Comparison of ENCODE assay signal across 11 cellular contexts in genomic region chr19:15550847-15551182, GRCh38. TPM values are rescaled to one million over a fixed set of nuclear protein-coding genes. Genes with fewer than 3 reads are reported as not detected.
DNase-seq lines count a peak whose midpoint lies in the region; ATAC-seq, FAIRE-seq and TF ChIP-seq lines count a peak whose summit lies in the region.
"Had no signal": no experiment of that assay in that cellular context is flagged by ENCODE, and none has a peak within 500 bp of the region (broad histone marks: within the 10 kb centered on the region; RNA-seq: fewer than 3 reads in every experiment).

No MANE protein-coding gene starts in this region.

- peak overlapping the region; percentile 45 to 66 for H3K4me3 ChIP-seq in Panc1 (ENCODE audit: low read depth in 2 of 2, low read length in 2 of 2)

- no peak overlapping the region for H3K27ac ChIP-seq in Panc1 (ENCODE audit: low read length)

- H3K4me1 ChIP-seq in Panc1 (ENCODE audit: control insufficient read depth, insufficient read depth, low read length) = no peaks in the 10 kb centered on the region

- BruUV-seq in Panc1 (replicated peaks; lab: Mats Ljungman, UMichigan) = no TSS peak

- POLR2A ChIA-PET in Panc1 (lab: Charles Lee) = no interaction called here

- peak; percentile 70 for TF ChIP-seq CTCF in Panc1 (IDR thresholded peaks at IDR 0.05)

- no peaks in the 10 kb centered on the region for H3K9me3 Mint-ChIP-seq in T-helper 2 cell treated with Interferon-gamma antibody and Interleukin-4, amounts not matched to agents 5 μg/mL and 100 μg/mL, for 36 hours
- no peaks in the 10 kb centered on the region for H3K9me3 Mint-ChIP-seq in stimulated activated effector memory CD8-positive, alpha-beta T cell treated with anti-CD3 and anti-CD28 coated beads, Interleukin-12 subunit alpha, Interleukin-12 subunit beta, amount 100 ng/mL, for 72 hours

- no peaks in the 10 kb centered on the region for H3K36me3 Mint-ChIP-seq in T-helper 2 cell treated with Interferon-gamma antibody and Interleukin-4, amounts not matched to agents 5 μg/mL and 100 μg/mL, for 36 hours (ENCODE audit: low read depth)
- H3K36me3 Mint-ChIP-seq in stimulated activated effector memory CD8-positive, alpha-beta T cell treated with anti-CD3 and anti-CD28 coated beads, Interleukin-12 subunit alpha, Interleukin-12 subunit beta, amount 100 ng/mL, for 72 hours = peaks cover 3% of the 10 kb centered on the region

- in situ Hi-C loops in Panc1 (cut with HindIII; ENCODE audit: low pct_unique_long_range_greater_than_20kb, low sequenced_read_pairs) = no loop called here

- H3K36me3 ChIP-seq in Panc1 (ENCODE audit: control insufficient read depth, insufficient read depth, low read length) = no peaks in the 10 kb centered on the region

- H3K27ac Mint-ChIP-seq in T-helper 2 cell treated with Interferon-gamma antibody and Interleukin-4, amounts not matched to agents 5 μg/mL and 100 μg/mL, for 36 hours = no peak overlapping the region
- H3K27ac Mint-ChIP-seq in stimulated activated effector memory CD8-positive, alpha-beta T cell treated with anti-CD3 and anti-CD28 coated beads, Interleukin-12 subunit alpha, Interleukin-12 subunit beta, amount 100 ng/mL, for 72 hours = peak overlapping the region; percentile 63

- no peak for FAIRE-seq in urothelium cell line (lab: Jason Lieb, UNC)
- FAIRE-seq: TTC549 had no signal

- peaks cover 3% of the 10 kb centered on the region for H3K27me3 Mint-ChIP-seq in T-helper 2 cell treated with Interferon-gamma antibody and Interleukin-4, amounts not matched to agents 5 μg/mL and 100 μg/mL, for 36 hours (ENCODE audit: low read depth)

- peak; percentile 7 for DNase-seq in T-helper 2 cell treated with Interferon-gamma antibody and Interleukin-4, amounts not matched to agents 5 μg/mL and 100 μg/mL, for 36 hours (ENCODE audit: low spot score)
- DNase-seq in T-helper 2 cell (no peak), Panc1 (ENCODE audit: low read depth, low spot score) (no peak), urothelium cell line (ENCODE audit: low spot score) (no peak), NCI-H1694 (lab: John Stamatoyannopoulos, UW) (no peak), NCI-H1092 (lab: John Stamatoyannopoulos, UW) (no peak)
- DNase-seq in effector CD8-positive, alpha-beta T cell (lab: John Stamatoyannopoulos, UW) = peak; percentile 25
- DNase-seq in stimulated activated effector memory CD8-positive, alpha-beta T cell treated with anti-CD3 and anti-CD28 coated beads, Interleukin-12 subunit alpha, Interleukin-12 subunit beta, amount 100 ng/mL, for 72 hours (ENCODE audit: low spot score in 2 of 2) = no peak
- DNase-seq: Karpas-422 had no signal

- intact Hi-C loops in Panc1 (cut with micrococcal nuclease; ENCODE audit: unreplicated experiment) = loop anchor here (10.0 kb wide), 1 partner anchor 76 kb away; the partner anchor contains the start of gene PGLYRP2

- CTCF ChIA-PET in Panc1 (lab: Charles Lee) = interaction anchor here (0.9 kb wide), 1 partner anchor 71 kb away, joined by 6 read pairs; no protein-coding TSS in a partner anchor

- peaks cover 12% of the 10 kb centered on the region for H3K4me1 Mint-ChIP-seq in T-helper 2 cell treated with Interferon-gamma antibody and Interleukin-4, amounts not matched to agents 5 μg/mL and 100 μg/mL, for 36 hours (ENCODE audit: low read depth)
- peaks cover 29% of the 10 kb centered on the region for H3K4me1 Mint-ChIP-seq in stimulated activated effector memory CD8-positive, alpha-beta T cell treated with anti-CD3 and anti-CD28 coated beads, Interleukin-12 subunit alpha, Interleukin-12 subunit beta, amount 100 ng/mL, for 72 hours

- H3K9me3 ChIP-seq in Panc1 (ENCODE audit: control insufficient read depth, insufficient read depth, low read depth, low read length) = no peaks in the 10 kb centered on the region

- H3K27me3 ChIP-seq in Panc1 (ENCODE audit: control insufficient read depth, insufficient read depth, low read length) = no peaks in the 10 kb centered on the region

- ATAC-seq in Panc1 = peak; percentile 28; the same call in 1 of the 2 replicates
- peak; percentile 2 for ATAC-seq in stimulated activated effector memory CD8-positive, alpha-beta T cell treated with anti-CD3 and anti-CD28 coated beads, Interleukin-12 subunit alpha, Interleukin-12 subunit beta, amount 100 ng/mL, for 72 hours

- H3K4me3 Mint-ChIP-seq in T-helper 2 cell treated with Interferon-gamma antibody and Interleukin-4, amounts not matched to agents 5 μg/mL and 100 μg/mL, for 36 hours = peak overlapping the region; percentile 81
- H3K4me3 Mint-ChIP-seq in stimulated activated effector memory CD8-positive, alpha-beta T cell treated with anti-CD3 and anti-CD28 coated beads, Interleukin-12 subunit alpha, Interleukin-12 subunit beta, amount 100 ng/mL, for 72 hours = peak overlapping the region; percentile 74

RNA-seq across cellular contexts. Expression of gene CYP4F22, which starts 42.5 kb away (rescaled TPM):
- total RNA-seq in Panc1 (2021; ENCODE audit: unreplicated experiment) = 0.21 TPM
- 0.18 TPM for polyA plus RNA-seq in Panc1 (2012; ENCODE audit: insufficient read length)
- polyA plus RNA-seq: BJ had no signal

Comparison
In these comparisons a context has a peak if more than half of its experiments do, and no peak if none do; other contexts are left out.
1. DNase-seq: peak in T-helper 2 cell treated with Interferon-gamma antibody and Interleukin-4, amounts not matched to agents 5 μg/mL and 100 μg/mL, for 36 hours (single experiment) and effector CD8-positive, alpha-beta T cell (single experiment); none in T-helper 2 cell (0 of 5), Panc1 (single experiment), stimulated activated effector memory CD8-positive, alpha-beta T cell treated with anti-CD3 and anti-CD28 coated beads, Interleukin-12 subunit alpha, Interleukin-12 subunit beta, amount 100 ng/mL, for 72 hours (0 of 2), urothelium cell line (single experiment), NCI-H1694 (single experiment) and NCI-H1092 (single experiment).